ENCODE assay signal across 8 cellular contexts in the genomic region with DNA sequence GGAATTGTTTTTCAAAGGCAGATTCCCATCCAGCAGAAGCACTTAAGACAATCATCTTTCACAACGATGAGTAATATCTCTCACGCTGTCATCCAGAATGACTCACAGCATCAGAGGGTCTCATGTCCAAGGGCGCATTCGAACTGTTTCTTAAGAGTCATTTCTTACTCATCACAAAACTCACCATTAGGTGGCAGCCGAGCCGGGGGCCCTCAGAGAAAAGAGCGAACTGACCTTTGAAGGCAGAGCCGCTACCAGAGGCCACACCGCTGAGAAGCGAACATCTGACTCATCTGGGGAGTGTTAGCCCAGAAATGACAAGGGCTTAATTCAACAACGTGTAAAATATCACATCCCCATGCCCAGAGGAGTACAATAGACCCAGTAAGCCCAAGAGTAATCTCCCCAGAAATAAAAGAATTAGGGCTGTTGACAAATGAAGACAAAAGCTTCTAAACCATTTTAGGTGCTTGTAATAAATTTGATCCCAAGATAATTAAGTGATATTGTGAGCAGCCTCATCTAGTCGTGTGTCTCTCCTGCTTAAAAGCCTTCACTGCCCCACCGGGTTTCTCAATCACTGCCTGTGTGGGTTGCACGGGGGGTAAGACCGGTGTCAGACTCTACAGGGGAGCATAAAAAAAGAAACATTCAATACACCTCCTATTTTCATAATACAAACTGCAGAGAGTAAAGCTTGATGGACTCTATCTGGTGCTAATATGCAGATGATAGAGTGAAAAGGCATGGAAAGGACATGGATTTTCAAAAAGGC.
A peak's percentile ranks its signal among the peaks of the same experiment; 100 is the strongest.
DNase-seq lines count a peak whose midpoint lies in the region; ATAC-seq and TF ChIP-seq lines count a peak whose summit lies in the region.

No MANE protein-coding gene starts in this region.

- 40 to 61% methylated on average over 15 of the region's 15 CpGs for WGBS in lung, 2 donors

- no peaks in the 10 kb centered on the region for H3K9me3 Mint-ChIP-seq in activated CD4-positive, alpha-beta T cell treated with anti-CD3 and anti-CD28 coated beads, Interleukin-2, amount 10 ng/mL, durations not matched to agents 24 days and 14 days

- peak overlapping the region; percentile 72 for H3K27ac Mint-ChIP-seq in activated CD4-positive, alpha-beta T cell treated with anti-CD3 and anti-CD28 coated beads, Interleukin-2, amount 10 ng/mL, durations not matched to agents 24 days and 14 days

- H3K36me3 Mint-ChIP-seq in activated CD4-positive, alpha-beta T cell treated with anti-CD3 and anti-CD28 coated beads, Interleukin-2, amount 10 ng/mL, durations not matched to agents 24 days and 14 days (ENCODE audit: low read depth): no peaks in the 10 kb centered on the region

- H3K27me3 ChIP-seq in lung (ENCODE audit: control insufficient read depth, insufficient read depth): no peaks in the 10 kb centered on the region

- no peak overlapping the region for H3K4me3 ChIP-seq in lung

- H3K4me3 Mint-ChIP-seq in activated CD4-positive, alpha-beta T cell treated with anti-CD3 and anti-CD28 coated beads, Interleukin-2, amount 10 ng/mL, durations not matched to agents 24 days and 14 days: no peak overlapping the region

- no peaks in the 10 kb centered on the region for H3K27me3 Mint-ChIP-seq in activated CD4-positive, alpha-beta T cell treated with anti-CD3 and anti-CD28 coated beads, Interleukin-2, amount 10 ng/mL, durations not matched to agents 24 days and 14 days

- peaks cover 10% of the 10 kb centered on the region for H3K4me1 Mint-ChIP-seq in activated CD4-positive, alpha-beta T cell treated with anti-CD3 and anti-CD28 coated beads, Interleukin-2, amount 10 ng/mL, durations not matched to agents 24 days and 14 days

- no peaks in the 10 kb centered on the region for H3K9me3 ChIP-seq in lung (ENCODE audit: control insufficient read depth in 2 of 2, insufficient read depth in 1 of 2, low read length in 1 of 2)

- H3K27ac ChIP-seq in lung (ENCODE audit: low read depth in 1 of 2, low read length in 1 of 2): peak overlapping the region; percentile 53 to 94

- H3K4me1 ChIP-seq in lung (ENCODE audit: control insufficient read depth in 2 of 2, insufficient read depth in 2 of 2, low read length in 2 of 2): peaks cover 0 to 3% of the 10 kb centered on the region in 2 donors

- intact Hi-C loops in activated CD4-positive, alpha-beta T cell treated with anti-CD3 and anti-CD28 coated beads, Interleukin-2, amount 10 ng/mL, durations not matched to agents 24 days and 14 days (cut with micrococcal nuclease): no loop called here

- no peaks in the 10 kb centered on the region for H3K36me3 ChIP-seq in lung (ENCODE audit: control insufficient read depth in 2 of 2, insufficient read depth in 2 of 2, low read length in 2 of 2)

- DNase-seq in GM03348 (ENCODE audit: low spot score): peak; percentile 84
- DNase-seq in LoVo (ENCODE audit: low spot score): peak; percentile 86
- DNase-seq in activated CD4-positive, alpha-beta T cell treated with anti-CD3 and anti-CD28 coated beads, Interleukin-2, amount 10 ng/mL, durations not matched to agents 24 days and 14 days: peak; percentile 80
- peak; percentile 65 for DNase-seq in ecto neural progenitor cell (ENCODE audit: low spot score)
- peak; percentile 70 for DNase-seq in lung (ENCODE audit: low spot score)
- peak; percentile 36 for DNase-seq in stimulated activated CD8-positive, alpha-beta memory T cell treated with anti-CD3 and anti-CD28 coated beads, Interleukin-15, amount 100 ng/mL, for 24 hours (ENCODE audit: low read depth)
- DNase-seq in NCI-H1048 (lab: John Stamatoyannopoulos, UW): no peak

- peak; percentile 95 for ATAC-seq in GM21825 (IDR thresholded peaks at IDR 0.05; ENCODE audit: unreplicated experiment)
- ATAC-seq in lung (ENCODE audit: insufficient read depth, low FRiP score): peak; percentile 78

- no peak for TF ChIP-seq CTCF in lung (IDR thresholded peaks at IDR 0.05; ENCODE audit: control extremely low read depth, extremely low read depth)
